ENCODE assay signal across 9 cellular contexts in genomic region chr3:138944842-138945645, GRCh38. TPM values are rescaled to one million over a fixed set of nuclear protein-coding genes. Genes with fewer than 3 reads are reported as not detected.
A peak's percentile ranks its signal among the peaks of the same experiment; 100 is the strongest.
DNase-seq lines count a peak whose midpoint lies in the region; ATAC-seq and TF ChIP-seq lines count a peak whose summit lies in the region.
"Had no signal": no experiment of that assay in that cellular context is flagged by ENCODE, and none has a peak within 500 bp of the region (broad histone marks: within the 10 kb centered on the region; RNA-seq: fewer than 3 reads in every experiment).

No MANE protein-coding gene starts in this region.

- H3K4me3 ChIP-seq in Caco-2 (ENCODE audit: low read depth, low read length) (peak overlapping the region; percentile 53), Peyer's patch (peak overlapping the region in 3 of 4 donors; percentile 22 to 45 (median 35)), ectodermal cell (ENCODE audit: insufficient read depth, low read depth, low read length) (peak overlapping the region; percentile 22), neural progenitor cell (peak overlapping the region; percentile 28)

- TF ChIP-seq CTCF in Caco-2 (IDR thresholded peaks at IDR 0.05; ENCODE audit: insufficient read depth in 1 of 2, low read depth in 1 of 2, low read length in 1 of 2, severe bottlenecking in 1 of 2, unreplicated experiment in 1 of 2): no peak
- TF ChIP-seq CTCF in Peyer's patch (IDR thresholded peaks at IDR 0.05): no peak
- TF ChIP-seq CTCF in neural progenitor cell (IDR thresholded peaks at IDR 0.05): no peak

- BruUV-seq in Caco-2 (replicated peaks; lab: Mats Ljungman, UMichigan): no TSS peak

- peaks cover 20% of the 10 kb centered on the region for H3K27me3 Mint-ChIP-seq in Caco-2 (ENCODE audit: insufficient read depth, unreplicated experiment)
- peaks cover 79% of the 10 kb centered on the region for H3K27me3 Mint-ChIP-seq in neural progenitor cell (ENCODE audit: insufficient read depth, low read depth)

- 1% methylated on average over 83 of the region's 83 CpGs for WGBS in ectodermal cell, 2 experiments

- H2AFZ ChIP-seq in neural progenitor cell (replicated peaks): peak overlapping the region; percentile 38

- H3K27ac Mint-ChIP-seq in Caco-2 (ENCODE audit: unreplicated experiment): no peak overlapping the region
- H3K27ac Mint-ChIP-seq in neural progenitor cell: no peak overlapping the region

- H3K27ac ChIP-seq in Peyer's patch (no peak overlapping the region), ectodermal cell (ENCODE audit: insufficient read depth, low read depth, low read length, poor library complexity, severe bottlenecking) (no peak overlapping the region), neural progenitor cell (no peak overlapping the region)

- H3K9ac ChIP-seq in neural progenitor cell: no peak overlapping the region

- ATAC-seq in HG02759 (IDR thresholded peaks at IDR 0.05; ENCODE audit: unreplicated experiment): no peak
- no peak for ATAC-seq in HG02610 (IDR thresholded peaks at IDR 0.05; ENCODE audit: unreplicated experiment)

- DNase-seq in Caco-2: peak in 1 of 2 experiments; percentile 23
- DNase-seq in Peyer's patch: peak in 1 of 3 donors; percentile 58
- DNase-seq in neural progenitor cell (ENCODE audit: low spot score): peak; percentile 85
- DNase-seq in AG08395 (ENCODE audit: low spot score): no peak
- DNase-seq in GM19240 (ENCODE audit: insufficient read length, low spot score): no peak

- H3K9me3 ChIP-seq in Caco-2 (no peaks in the 10 kb centered on the region), Peyer's patch (peaks cover 0 to 4% (median 0%) of the 10 kb centered on the region in 4 donors), ectodermal cell (ENCODE audit: control insufficient read depth, low read length) (no peaks in the 10 kb centered on the region), neural progenitor cell (ENCODE audit: low read depth) (no peaks in the 10 kb centered on the region)

- peaks cover 94% of the 10 kb centered on the region for H4K20me1 ChIP-seq in neural progenitor cell (ENCODE audit: low read depth)

- POLR2A ChIA-PET in Caco-2 (lab: Charles Lee): no interaction called here

- H3K27me3 ChIP-seq in Caco-2 (replicated peaks; ENCODE audit: control insufficient read depth, insufficient read depth, low read length): peaks cover 1% of the 10 kb centered on the region; the same call in 1 of the 2 replicates
- peaks cover 5 to 68% of the 10 kb centered on the region in 2 donors for H3K27me3 ChIP-seq in Peyer's patch
- H3K27me3 ChIP-seq in ectodermal cell (ENCODE audit: control insufficient read depth, insufficient read depth, low read length, poor library complexity, severe bottlenecking): peaks cover 100% of the 10 kb centered on the region
- peaks cover 100% of the 10 kb centered on the region for H3K27me3 ChIP-seq in neural progenitor cell

- H3K4me2 ChIP-seq in neural progenitor cell: peak overlapping the region; percentile 69

- H3K4me3 Mint-ChIP-seq in Caco-2 (ENCODE audit: unreplicated experiment) (peak overlapping the region; percentile 83), neural progenitor cell (peak overlapping the region; percentile 83)

- intact Hi-C loops in Caco-2 (cut with micrococcal nuclease; ENCODE audit: unreplicated experiment): loop anchor here (5.0 kb wide), 1 partner anchor 397 kb away; the partner anchor contains the start of gene MRPS22

- CTCF ChIA-PET in Caco-2 (lab: Charles Lee): interaction anchor here (1.3 to 2.4 kb wide), 2 partner anchors 9 to 34 kb away, joined by 6 to 16 read pairs; no protein-coding TSS in a partner anchor

- H3K9me3 Mint-ChIP-seq in Caco-2 (ENCODE audit: unreplicated experiment) (no peaks in the 10 kb centered on the region), neural progenitor cell (no peaks in the 10 kb centered on the region)

- H3F3A ChIP-seq in neural progenitor cell (ENCODE audit: low read depth): peaks cover 15% of the 10 kb centered on the region

- H3K79me2 ChIP-seq in neural progenitor cell (ENCODE audit: low read depth): no peaks in the 10 kb centered on the region

- H3K4me1 Mint-ChIP-seq in Caco-2 (ENCODE audit: low read depth, unreplicated experiment): peaks cover 8% of the 10 kb centered on the region
- peaks cover 23% of the 10 kb centered on the region for H3K4me1 Mint-ChIP-seq in neural progenitor cell

- H3K4me1 ChIP-seq in Caco-2 (peaks cover 5% of the 10 kb centered on the region), Peyer's patch (peaks cover 0 to 36% (median 24%) of the 10 kb centered on the region in 4 donors), ectodermal cell (ENCODE audit: control insufficient read depth, insufficient read depth, low read length) (peaks cover 29% of the 10 kb centered on the region), neural progenitor cell (peaks cover 44% of the 10 kb centered on the region)

- H3K36me3 Mint-ChIP-seq in Caco-2 (ENCODE audit: insufficient read depth, unreplicated experiment) (peaks cover 6% of the 10 kb centered on the region), neural progenitor cell (no peaks in the 10 kb centered on the region)

- TF ChIP-seq POLR2A in Peyer's patch (IDR thresholded peaks at IDR 0.05): no peak

- H3K36me3 ChIP-seq in Caco-2 (ENCODE audit: control insufficient read depth, insufficient read depth, low read length) (no peaks in the 10 kb centered on the region), Peyer's patch (no peaks in the 10 kb centered on the region), ectodermal cell (ENCODE audit: control insufficient read depth, insufficient read depth, low read length) (no peaks in the 10 kb centered on the region), neural progenitor cell (no peaks in the 10 kb centered on the region)

RNA-seq across cellular contexts. Expression of gene FOXL2, which starts 1.9 kb away (rescaled TPM):
- 1.4 and 1.8 TPM in 2 replicates for total RNA-seq in Caco-2 (2022)
- not detected for total RNA-seq in Peyer's patch
- not detected for polyA plus RNA-seq in ectodermal cell (2013, experiment 1 of 4)
- polyA plus RNA-seq in ectodermal cell (2013, experiment 2 of 4): 0.11 TPM
- not detected for polyA plus RNA-seq in ectodermal cell (2013, experiment 3 of 4)
- not detected for polyA plus RNA-seq in ectodermal cell (2013, experiment 4 of 4)
- total RNA-seq in neural progenitor cell (ENCODE audit: low replicate concordance): not detected in 2 replicates
- total RNA-seq: HT1080 had no signal

RNA-seq across cellular contexts. Expression of gene FOXL2NB, which starts 2.0 kb away (rescaled TPM):
- total RNA-seq in Caco-2 (2022) (2.0 and 2.2 TPM in 2 replicates), Peyer's patch (not detected), neural progenitor cell (ENCODE audit: low replicate concordance) (0.09 TPM in 1 of 2 replicates, not detected in the other)
- not detected for polyA plus RNA-seq in ectodermal cell (2013, experiment 1 of 4)
- not detected for polyA plus RNA-seq in ectodermal cell (2013, experiment 2 of 4)
- not detected for polyA plus RNA-seq in ectodermal cell (2013, experiment 3 of 4)
- not detected for polyA plus RNA-seq in ectodermal cell (2013, experiment 4 of 4)
- total RNA-seq: HT1080 had no signal
